Comparison of ENCODE assay signal across 33 cellular contexts in genomic region chr9:95645579-95645978, GRCh38.
"Had no signal": no experiment of that assay in that cellular context is flagged by ENCODE, and none has a peak within 500 bp of the region (broad histone marks: within the 10 kb centered on the region; RNA-seq: fewer than 3 reads in every experiment).

No MANE protein-coding gene starts in this region.

- H3K4me1 ChIP-seq: parathyroid adenoma, psoas muscle, spleen, suprapubic skin, testis, transverse colon, upper lobe of right lung, uterus had no signal

- H3K4me1 Mint-ChIP-seq: nephron progenitor cell; neural crest cell; stimulated activated memory B cell treated with anti-CD40 and anti-IgM and Interleukin-4, amounts not matched to agents 10 μg/mL and 1 μg/mL and 100 μg/mL, for 72 hours had no signal

- H3K9me3 Mint-ChIP-seq: natural killer cell treated with Interleukin-12 subunit alpha and Interleukin-12 subunit beta and Interleukin-15 and Interleukin-18, amount 100 ng/mL, for 72 hours; neural crest cell; stimulated activated memory B cell treated with anti-CD40 and anti-IgM and Interleukin-4, amounts not matched to agents 10 μg/mL and 1 μg/mL and 100 μg/mL, for 72 hours; type B pancreatic cell had no signal

- H3K9ac ChIP-seq: parathyroid adenoma had no signal

- H3K9me3 ChIP-seq: neutrophil, ovary, psoas muscle, suprapubic skin, testis, tibial artery, transverse colon, upper lobe of right lung, uterus had no signal

- H3K4me3 Mint-ChIP-seq: naive thymus-derived CD8-positive, alpha-beta T cell; natural killer cell treated with Interleukin-12 subunit alpha and Interleukin-12 subunit beta and Interleukin-15 and Interleukin-18, amount 100 ng/mL, for 72 hours; nephron progenitor cell; neural crest cell; stimulated activated memory B cell treated with anti-CD40 and anti-IgM and Interleukin-4, amounts not matched to agents 10 μg/mL and 1 μg/mL and 100 μg/mL, for 72 hours; stimulated activated naive CD8-positive, alpha-beta T cell treated with anti-CD3 and anti-CD28 coated beads, Interleukin-15, amount 100 ng/mL, for 72 hours; type B pancreatic cell had no signal

- H3K4me2 ChIP-seq: smooth muscle cell had no signal

- H3K27me3 Mint-ChIP-seq: progenitor cell of endocrine pancreas; stimulated activated memory B cell treated with anti-CD40 and anti-IgM and Interleukin-4, amounts not matched to agents 10 μg/mL and 1 μg/mL and 100 μg/mL, for 72 hours; type B pancreatic cell had no signal

- H3K27me3 ChIP-seq: neutrophil, ovary, spleen, suprapubic skin, testis, tibial artery, transverse colon, upper lobe of right lung, uterus had no signal

- ATAC-seq: naive thymus-derived CD8-positive, alpha-beta T cell; natural killer cell treated with Interleukin-12 subunit alpha and Interleukin-12 subunit beta and Interleukin-15 and Interleukin-18, amount 100 ng/mL, for 72 hours; psoas muscle; right cardiac atrium; sciatic nerve; stimulated activated memory B cell treated with anti-CD40 and anti-IgM and Interleukin-4, amounts not matched to agents 10 μg/mL and 1 μg/mL and 100 μg/mL, for 72 hours; stimulated activated naive CD8-positive, alpha-beta T cell treated with anti-CD3 and anti-CD28 coated beads, Interleukin-15, amount 100 ng/mL, for 72 hours; stimulated activated naive CD8-positive, alpha-beta T cell treated with anti-CD3 and anti-CD28 coated beads, Interleukin-15, Interleukin-2, amounts not matched to agents 100 U/mL and 50 U/mL, for 24 hours had no signal

- DNase-seq: naive thymus-derived CD8-positive, alpha-beta T cell; nephron progenitor cell; nucleus accumbens; ovary; posterior cingulate gyrus; psoas muscle; right cardiac atrium; spleen; stimulated activated CD4-positive, alpha-beta T cell treated with anti-CD3 and anti-CD28 coated beads, Interleukin-12 subunit alpha, Interleukin-12 subunit beta, amount 100 ng/mL, for 4 hours; stimulated activated CD4-positive, alpha-beta T cell treated with anti-CD3 and anti-CD28 coated beads, Interleukin-1b, Interleukin-23, amount 100 ng/mL, for 48 hours; stimulated activated CD4-positive, alpha-beta T cell treated with anti-CD3 and anti-CD28 coated beads, Interleukin-4, amount 100 ng/mL, for 1 hour; stimulated activated CD4-positive, alpha-beta T cell treated with anti-CD3 and anti-CD28 coated beads, Interleukin-4, amount 100 ng/mL, for 4 hours; stimulated activated CD8-positive, alpha-beta memory T cell treated with anti-CD3 and anti-CD28 coated beads, Interleukin-4, amount 100 ng/mL, for 48 hours; stimulated activated naive CD4-positive, alpha-beta T cell; stimulated activated naive CD8-positive, alpha-beta T cell treated with anti-CD3 and anti-CD28 coated beads, Interleukin-15, amount 100 ng/mL, for 72 hours; stimulated activated naive CD8-positive, alpha-beta T cell treated with anti-CD3 and anti-CD28 coated beads, Interleukin-15, Interleukin-2, amounts not matched to agents 100 U/mL and 50 U/mL, for 24 hours; substantia nigra; testis; tibial artery; transverse colon; upper lobe of right lung; uterus had no signal

- H3K4me3 ChIP-seq: ovary, psoas muscle, skin epidermis, smooth muscle cell, spleen, suprapubic skin, testis, tibial artery, transverse colon, upper lobe of right lung, uterus had no signal

- H2AFZ ChIP-seq: parathyroid adenoma had no signal

- H3K36me3 Mint-ChIP-seq: natural killer cell treated with Interleukin-12 subunit alpha and Interleukin-12 subunit beta and Interleukin-15 and Interleukin-18, amount 100 ng/mL, for 72 hours; stimulated activated memory B cell treated with anti-CD40 and anti-IgM and Interleukin-4, amounts not matched to agents 10 μg/mL and 1 μg/mL and 100 μg/mL, for 72 hours; type B pancreatic cell had no signal

- H3K36me3 ChIP-seq: neutrophil, ovary, spleen, suprapubic skin, tibial artery, transverse colon, upper lobe of right lung, uterus had no signal

- H3K27ac ChIP-seq: neutrophil, ovary, parathyroid adenoma, psoas muscle, skin epidermis, spleen, suprapubic skin, testis, tibial artery, transverse colon, upper lobe of right lung, uterus had no signal

- H3K79me2 ChIP-seq: parathyroid adenoma had no signal

- H3K27ac Mint-ChIP-seq: natural killer cell treated with Interleukin-12 subunit alpha and Interleukin-12 subunit beta and Interleukin-15 and Interleukin-18, amount 100 ng/mL, for 72 hours; nephron progenitor cell; progenitor cell of endocrine pancreas; stimulated activated memory B cell treated with anti-CD40 and anti-IgM and Interleukin-4, amounts not matched to agents 10 μg/mL and 1 μg/mL and 100 μg/mL, for 72 hours; stimulated activated naive CD8-positive, alpha-beta T cell treated with anti-CD3 and anti-CD28 coated beads, Interleukin-15, amount 100 ng/mL, for 72 hours; type B pancreatic cell had no signal
